In the genomic region with DNA sequence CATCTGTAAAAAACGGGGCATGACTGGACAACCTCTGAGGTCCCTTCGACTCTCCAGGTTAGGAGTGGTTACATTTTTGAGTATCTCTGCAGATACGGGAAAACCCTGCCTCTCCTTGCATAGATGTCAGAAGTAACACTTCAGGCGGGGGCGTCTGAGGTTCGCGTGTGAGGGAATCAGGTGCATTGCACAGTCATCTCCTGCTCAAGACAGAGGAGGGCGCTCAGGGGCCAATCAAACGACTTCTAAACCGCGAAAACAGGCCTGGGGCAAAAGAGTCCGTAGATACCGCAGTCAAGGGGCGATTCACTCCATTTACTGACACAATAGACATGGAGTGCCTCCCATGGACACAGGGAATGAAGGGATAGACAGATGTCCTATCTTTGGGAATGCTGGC, we compare ENCODE assay signal across 17 cellular contexts. TPM values are rescaled to one million over a fixed set of nuclear protein-coding genes. Genes with fewer than 3 reads are reported as not detected.
DNase-seq lines count a peak whose midpoint lies in the region; ATAC-seq and TF ChIP-seq lines count a peak whose summit lies in the region.
"Had no signal": no experiment of that assay in that cellular context is flagged by ENCODE, and none has a peak within 500 bp of the region (broad histone marks: within the 10 kb centered on the region; RNA-seq: fewer than 3 reads in every experiment).

No MANE protein-coding gene starts in this region.

- peak; percentile 9 for DNase-seq in AG10803 (ENCODE audit: low read depth)
- DNase-seq in PC-3 = no peak
- peak; percentile 36 for DNase-seq in iPS DF 4.7 (ENCODE audit: extremely low read depth, low spot score)
- DNase-seq in HUDEP-2 (lab: John Stamatoyannopoulos, UW; ENCODE audit: unreplicated experiment in 76 of 76) = no peak
- no peak for DNase-seq in transverse colon
- no peak for DNase-seq in foreskin melanocyte
- DNase-seq: activated T-cell treated with anti-CD3 and anti-CD28 coated beads, Interleukin-2, amount 50 U/mL, for 1 hour; effector CD4-positive, alpha-beta T cell; GDM1; NCI-H1105 treated with DMSO at 0.1 percent for 48 hours; NCI-H510A; Right ventricle myocardium superior had no signal

- H3K27ac ChIP-seq in PC-3 (ENCODE audit: low read length) (no peak overlapping the region), transverse colon (no peak overlapping the region)
- H3K27ac ChIP-seq: ascending aorta; BLaER1 treated with 17β-estradiol and CSF1 and Interleukin-3, amounts not matched to agents 10 nM and 100 nM; prostate gland had no signal

- no peaks in the 10 kb centered on the region for H3K9me3 ChIP-seq in PC-3 (ENCODE audit: low read length)
- H3K9me3 ChIP-seq in transverse colon = peaks cover 0 to 6% of the 10 kb centered on the region in 2 donors
- H3K9me3 ChIP-seq: ascending aorta, prostate gland had no signal

- POLR2A ChIA-PET in PC-3 (lab: Charles Lee; ENCODE audit: unreplicated experiment) = no interaction called here

- H3K9ac ChIP-seq in PC-3 (ENCODE audit: low read length) = no peak overlapping the region
- H3K9ac ChIP-seq: BLaER1 treated with 17β-estradiol and CSF1 and Interleukin-3, amounts not matched to agents 10 nM and 100 nM had no signal

- no peaks in the 10 kb centered on the region for H4K20me1 ChIP-seq in PC-3 (ENCODE audit: low read length)
- H4K20me1 ChIP-seq: BLaER1 treated with 17β-estradiol and CSF1 and Interleukin-3, amounts not matched to agents 10 nM and 100 nM had no signal

- H3K36me3 ChIP-seq in PC-3 (ENCODE audit: low read depth, low read length) (no peaks in the 10 kb centered on the region), transverse colon (no peaks in the 10 kb centered on the region)
- H3K36me3 ChIP-seq: ascending aorta; BLaER1 treated with 17β-estradiol and CSF1 and Interleukin-3, amounts not matched to agents 10 nM and 100 nM; prostate gland had no signal

- H3K79me2 ChIP-seq in PC-3 (ENCODE audit: low read length) = no peaks in the 10 kb centered on the region

- no peak for TF ChIP-seq EP300 in transverse colon (IDR thresholded peaks at IDR 0.05; ENCODE audit: low read depth)

- no peaks in the 10 kb centered on the region for H3K4me1 ChIP-seq in PC-3 (ENCODE audit: insufficient read depth, low read length)
- peaks cover 0 to 5% (median 2%) of the 10 kb centered on the region in 4 donors for H3K4me1 ChIP-seq in transverse colon
- H3K4me1 ChIP-seq: ascending aorta, prostate gland had no signal

- ATAC-seq in GM21717 (IDR thresholded peaks at IDR 0.05; ENCODE audit: unreplicated experiment) (peak; percentile 65), PC-3 (no peak)
- no peak for ATAC-seq in activated CD4-positive, CD25-positive, alpha-beta regulatory T cell treated with anti-CD3 and anti-CD28 coated beads, Interleukin-2, amount 50 U/mL, for 24 hours

- H3F3A ChIP-seq in PC-3 (ENCODE audit: low read length, unreplicated experiment) = no peaks in the 10 kb centered on the region

- H3K4me3 ChIP-seq in AG10803 (ENCODE audit: low read length) (no peak overlapping the region), PC-3 (ENCODE audit: low read length) (no peak overlapping the region), transverse colon (no peak overlapping the region)
- H3K4me3 ChIP-seq: ascending aorta; BLaER1 treated with 17β-estradiol and CSF1 and Interleukin-3, amounts not matched to agents 10 nM and 100 nM; prostate gland had no signal

- CTCF ChIA-PET in PC-3 (lab: Charles Lee) = no interaction called here

- H3K27me3 ChIP-seq in PC-3 (ENCODE audit: low read length) (peaks cover 60% of the 10 kb centered on the region), transverse colon (peaks cover 8% of the 10 kb centered on the region)
- H3K27me3 ChIP-seq: ascending aorta; BLaER1 treated with 17β-estradiol and CSF1 and Interleukin-3, amounts not matched to agents 10 nM and 100 nM had no signal

- intact Hi-C loops in PC-3 (cut with micrococcal nuclease) (no loop called here), transverse colon (cut with DNase I; ENCODE audit: low total_unique reads) (no loop called here)

- no TSS peak for BruUV-seq in PC-3 (replicated peaks; lab: Mats Ljungman, UMichigan)

- 40 to 51% methylated on average over 1 to 14 of the region's 14 CpGs for WGBS in transverse colon (ENCODE audit: low coverage in 1 of 2), 2 donors

- H2AFZ ChIP-seq in PC-3 (ENCODE audit: low read length) = no peak overlapping the region

- in situ Hi-C loops in transverse colon (cut with MboI; ENCODE audit: low pct_ligation_motif_present in 1 of 4, low pct_unique_long_range_greater_than_20kb in 1 of 4, low sequenced_read_pairs in 3 of 4) = no loop called here

- H3K9me2 ChIP-seq in PC-3 (replicated peaks; ENCODE audit: low read length) = no peaks in the 10 kb centered on the region

- H3K4me2 ChIP-seq in PC-3 (ENCODE audit: low read length) = no peak overlapping the region

- TF ChIP-seq POLR2A in transverse colon (IDR thresholded peaks at IDR 0.05) = no peak

- TF ChIP-seq CTCF in AG10803 (conservative IDR thresholded peaks at IDR 0.05; ENCODE audit: low read length) (peak; percentile 14; the same call in 1 of the 2 replicates), PC-3 (conservative IDR thresholded peaks at IDR 0.05; ENCODE audit: low read depth, low read length) (peak; percentile 15; the same call in 1 of the 2 replicates), transverse colon (IDR thresholded peaks at IDR 0.05) (no peak)

RNA-seq across cellular contexts. Expression of a gene that starts 31.7 kb away (rescaled TPM):
- total RNA-seq in PC-3 (2014; rRNA removed) (0.44 TPM in 1 of 2 replicates, not detected in the other), transverse colon (10 to 100 TPM in 1 of 4 donors, 1 to 10 TPM in 1, under 1 TPM in 1, not detected in 1; 0.82 to 15.7 (median 1.4) TPM)
- total RNA-seq: ascending aorta had no signal

Comparison
In these comparisons a context has a peak if more than half of its experiments do, and no peak if none do; other contexts are left out.
1. DNase-seq: peak in AG10803 (single experiment) and iPS DF 4.7 (single experiment); none in PC-3 (single experiment), HUDEP-2 (0 of 76), transverse colon (single experiment) and foreskin melanocyte (single experiment).
2. CTCF ChIP-seq: peak in AG10803 (single experiment) and PC-3 (single experiment); none in transverse colon (0 of 5).